Comparison of ENCODE assay signal across 1 cellular context in the genomic region with DNA sequence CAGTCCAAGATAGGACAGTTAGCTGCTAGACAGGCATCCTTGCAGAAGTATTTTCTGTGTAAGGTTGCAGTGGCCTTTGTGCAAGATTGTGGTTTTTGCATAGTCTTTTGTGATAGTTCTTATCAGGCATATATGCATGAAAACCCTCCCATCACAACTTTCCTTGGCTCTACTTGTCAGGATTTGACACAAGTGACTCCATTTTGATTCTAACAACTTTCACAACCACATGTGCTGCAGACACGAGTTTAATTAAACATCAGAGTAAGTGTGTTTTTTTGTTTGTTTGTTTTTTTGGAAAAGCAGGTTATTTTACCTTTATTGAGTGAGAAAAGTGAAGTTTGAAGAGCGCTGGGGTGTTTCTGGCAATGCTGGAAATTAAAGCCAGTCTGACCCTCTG.
TF ChIP-seq lines count a peak whose summit lies in the region.

No MANE protein-coding gene starts in this region.

TF ChIP-seq in H1, 55 proteins besides CTCF, POLR2A, EP300 and RAD21:
- TF ChIP-seq, protein P1, sequence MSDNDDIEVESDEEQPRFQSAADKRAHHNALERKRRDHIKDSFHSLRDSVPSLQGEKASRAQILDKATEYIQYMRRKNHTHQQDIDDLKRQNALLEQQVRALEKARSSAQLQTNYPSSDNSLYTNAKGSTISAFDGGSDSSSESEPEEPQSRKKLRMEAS (IDR thresholded peaks at IDR 0.05) = no peak
- TF ChIP-seq GTF2F1 (IDR thresholded peaks at IDR 0.05; ENCODE audit: borderline replicate concordance, low read depth, low read length) (no peak), JUND (IDR thresholded peaks at IDR 0.05; ENCODE audit: low read length) (no peak), CEBPB (IDR thresholded peaks at IDR 0.05; ENCODE audit: low read depth, low read length) (no peak), PHF8 (conservative IDR thresholded peaks at IDR 0.05; ENCODE audit: low read depth, low read length) (no peak), CBX8 (IDR thresholded peaks at IDR 0.05; ENCODE audit: borderline replicate concordance, low read depth, low read length) (no peak), NANOG (IDR thresholded peaks at IDR 0.05; ENCODE audit: insufficient read depth, low read depth, low read length, poor library complexity, severe bottlenecking) (no peak), SUZ12 (IDR thresholded peaks at IDR 0.05; ENCODE audit: low read length) (no peak)
